In genomic region chr15:69860921-69861320, GRCh38 we compare ENCODE assay signal across 1 cellular context.
TF ChIP-seq lines count a peak whose summit lies in the region.

No MANE protein-coding gene starts in this region.

TF ChIP-seq in H1, 55 proteins besides CTCF, POLR2A, EP300 and RAD21 (continued from another document):
- no peak for TF ChIP-seq CHD7 (IDR thresholded peaks at IDR 0.05; ENCODE audit: insufficient replicate concordance, low read length)
- TF ChIP-seq TBP (IDR thresholded peaks at IDR 0.05; ENCODE audit: low read depth, low read length) = no peak
- TF ChIP-seq NRF1 (IDR thresholded peaks at IDR 0.05; ENCODE audit: low read depth, low read length) = no peak
- no peak for TF ChIP-seq SP2 (IDR thresholded peaks at IDR 0.05; ENCODE audit: low read length)
- TF ChIP-seq SRF (IDR thresholded peaks at IDR 0.05; ENCODE audit: low read depth, low read length) = no peak
- TF ChIP-seq CHD2 (IDR thresholded peaks at IDR 0.05; ENCODE audit: low read length) = no peak
- no peak for TF ChIP-seq EGR1 (IDR thresholded peaks at IDR 0.05; ENCODE audit: borderline replicate concordance, low read depth, low read length)
- TF ChIP-seq TAF7 (optimal IDR thresholded peaks at IDR 0.05; ENCODE audit: borderline replicate concordance, low read depth, low read length) = no peak
- TF ChIP-seq TCF12 (IDR thresholded peaks at IDR 0.05; ENCODE audit: low read depth, low read length) = no peak
